In genomic region chr2:130390460-130391057, GRCh38 we compare ENCODE assay signal across 8 cellular contexts. TPM values are rescaled to one million over a fixed set of nuclear protein-coding genes. Genes with fewer than 3 reads are reported as not detected.
DNase-seq lines count a peak whose midpoint lies in the region; ATAC-seq, FAIRE-seq and TF ChIP-seq lines count a peak whose summit lies in the region.

No MANE protein-coding gene starts in this region.

- H3K4me1 ChIP-seq in adrenal gland (replicated peaks in 1 of 2) (peaks cover 0 to 16% of the 10 kb centered on the region in 2 donors), kidney (ENCODE audit: control insufficient read depth in 1 of 2, insufficient read depth in 1 of 2, low read depth in 1 of 2, low read length in 2 of 2) (peaks cover 5 to 11% of the 10 kb centered on the region in 2 donors)

- H3K36me3 ChIP-seq in adrenal gland (replicated peaks in 1 of 2) = no peaks in the 10 kb centered on the region
- no peaks in the 10 kb centered on the region for H3K36me3 ChIP-seq in kidney (ENCODE audit: control insufficient read depth in 1 of 2, insufficient read depth in 2 of 2, low read length in 2 of 2)

- no peaks in the 10 kb centered on the region for H3K27me3 ChIP-seq in adrenal gland

- in situ Hi-C loops in ACHN (cut with HindIII; ENCODE audit: low pct_ligation_motif_present, low pct_unique_long_range_greater_than_20kb, low sequenced_read_pairs) = no loop called here

- no peaks in the 10 kb centered on the region for H3K36me3 Mint-ChIP-seq in activated naive CD4-positive, alpha-beta T cell treated with anti-CD3 and anti-CD28 coated beads for 36 hours (ENCODE audit: low read depth)
- peaks cover 16 to 22% of the 10 kb centered on the region in 2 donors for H3K36me3 Mint-ChIP-seq in stimulated activated naive B cell treated with anti-CD40 and anti-IgM and Interleukin-4, amounts not matched to agents 10 μg/mL and 1 μg/mL and 100 μg/mL, for 72 hours

- peak overlapping the region; percentile 34 to 73 for H3K9ac ChIP-seq in kidney (ENCODE audit: low read length in 2 of 2)

- WGBS in adrenal gland, 4 donors = 37 to 64% (median 41%) methylated on average over 8 to 16 of the region's 16 CpGs

- no peaks in the 10 kb centered on the region for H3K9me3 ChIP-seq in adrenal gland (replicated peaks in 1 of 3)
- H3K9me3 ChIP-seq in kidney (ENCODE audit: control insufficient read depth in 1 of 2, low read length in 2 of 2) = no peaks in the 10 kb centered on the region

- no peak for TF ChIP-seq POLR2A in adrenal gland (IDR thresholded peaks at IDR 0.05)

- intact Hi-C loops in activated naive CD4-positive, alpha-beta T cell treated with anti-CD3 and anti-CD28 coated beads for 36 hours (cut with micrococcal nuclease) = loop anchor here (1.0 to 5.0 kb wide), 3 partner anchors 19 to 48 kb away; partner anchors contain the start of genes IMP4 and PTPN18
- intact Hi-C loops in adrenal gland (cut with DNase I) (no loop called here), kidney (cut with DNase I) (no loop called here)

- TF ChIP-seq CTCF in adrenal gland (IDR thresholded peaks at IDR 0.05) = no peak
- no peak for TF ChIP-seq CTCF in kidney (IDR thresholded peaks at IDR 0.05; ENCODE audit: borderline replicate concordance, extremely low read depth, insufficient read depth)

- CTCF ChIA-PET in activated naive CD4-positive, alpha-beta T cell treated with anti-CD3 and anti-CD28 coated beads for 36 hours (lab: Charles Lee) = interaction anchor here (0.7 to 1.7 kb wide), 2 partner anchors 17 to 22 kb away, joined by 3 to 8 read pairs; no protein-coding TSS in a partner anchor

- no peaks in the 10 kb centered on the region for H3K9me3 Mint-ChIP-seq in activated naive CD4-positive, alpha-beta T cell treated with anti-CD3 and anti-CD28 coated beads for 36 hours
- H3K9me3 Mint-ChIP-seq in stimulated activated naive B cell treated with anti-CD40 and anti-IgM and Interleukin-4, amounts not matched to agents 10 μg/mL and 1 μg/mL and 100 μg/mL, for 72 hours = no peaks in the 10 kb centered on the region

- peak overlapping the region in 3 of 4 donors; percentile 20 to 73 (median 67) for H3K4me3 ChIP-seq in adrenal gland
- peak overlapping the region; percentile 78 to 87 for H3K4me3 ChIP-seq in kidney (ENCODE audit: low read length in 2 of 2)

- peaks cover 12% of the 10 kb centered on the region for H3K27me3 Mint-ChIP-seq in activated naive CD4-positive, alpha-beta T cell treated with anti-CD3 and anti-CD28 coated beads for 36 hours (ENCODE audit: low read depth)
- H3K27me3 Mint-ChIP-seq in stimulated activated naive B cell treated with anti-CD40 and anti-IgM and Interleukin-4, amounts not matched to agents 10 μg/mL and 1 μg/mL and 100 μg/mL, for 72 hours = peaks cover 0 to 14% of the 10 kb centered on the region in 2 donors

- no peak overlapping the region for H3K27ac Mint-ChIP-seq in activated naive CD4-positive, alpha-beta T cell treated with anti-CD3 and anti-CD28 coated beads for 36 hours
- H3K27ac Mint-ChIP-seq in stimulated activated naive B cell treated with anti-CD40 and anti-IgM and Interleukin-4, amounts not matched to agents 10 μg/mL and 1 μg/mL and 100 μg/mL, for 72 hours = peak overlapping the region; percentile 91

- no peak for DNase-seq in activated naive CD4-positive, alpha-beta T cell treated with anti-CD3 and anti-CD28 coated beads for 36 hours
- no peak for DNase-seq in activated naive CD4-positive, alpha-beta T cell treated with Interleukin-2 at 50 U/mL for 16 hours
- peak in 4 of 7 donors; percentile 33 to 57 (median 44) for DNase-seq in adrenal gland
- peak; percentile 82 for DNase-seq in kidney
- no peak for DNase-seq in stimulated activated naive B cell treated with anti-CD40 and anti-IgM and Interleukin-4, amounts not matched to agents 10 μg/mL and 1 μg/mL and 100 μg/mL, for 72 hours
- no peak for DNase-seq in ACHN
- no peak for DNase-seq in SKM-1 treated with dmso at 0.1 percent for 144 hours (lab: John Stamatoyannopoulos, UW; ENCODE audit: unreplicated experiment)

- H3K27ac ChIP-seq in adrenal gland (peak overlapping the region; percentile 80 to 92 (median 88)), kidney (ENCODE audit: low read depth in 2 of 2, low read length in 2 of 2) (peak overlapping the region; percentile 61 to 87)

- ATAC-seq in HG03442 (IDR thresholded peaks at IDR 0.05; ENCODE audit: unreplicated experiment) = peak; percentile 21
- peak; percentile 24 to 32 for ATAC-seq in stimulated activated naive B cell treated with anti-CD40 and anti-IgM and Interleukin-4, amounts not matched to agents 10 μg/mL and 1 μg/mL and 100 μg/mL, for 72 hours (replicated peaks)

- peak overlapping the region; percentile 71 for H3K4me3 Mint-ChIP-seq in activated naive CD4-positive, alpha-beta T cell treated with anti-CD3 and anti-CD28 coated beads for 36 hours
- H3K4me3 Mint-ChIP-seq in stimulated activated naive B cell treated with anti-CD40 and anti-IgM and Interleukin-4, amounts not matched to agents 10 μg/mL and 1 μg/mL and 100 μg/mL, for 72 hours = peak overlapping the region; percentile 90 to 94

- FAIRE-seq in kidney (lab: Jason Lieb, UNC) = no peak

- H3K4me1 Mint-ChIP-seq in activated naive CD4-positive, alpha-beta T cell treated with anti-CD3 and anti-CD28 coated beads for 36 hours (ENCODE audit: low read depth) = peaks cover 3% of the 10 kb centered on the region
- peaks cover 32 to 34% of the 10 kb centered on the region in 2 donors for H3K4me1 Mint-ChIP-seq in stimulated activated naive B cell treated with anti-CD40 and anti-IgM and Interleukin-4, amounts not matched to agents 10 μg/mL and 1 μg/mL and 100 μg/mL, for 72 hours

RNA-seq across cellular contexts. Expression of gene PTPN18, which starts 34.7 kb away (rescaled TPM):
- total RNA-seq in activated naive CD4-positive, alpha-beta T cell treated with anti-CD3 and anti-CD28 coated beads for 36 hours = 10 to 100 TPM; 24.7 to 25.3 TPM
- total RNA-seq in adrenal gland (10 to 100 TPM; 21.9 to 74.1 (median 42.9) TPM), kidney (89.2 TPM)
- polyA plus RNA-seq in adrenal gland (10 to 100 TPM; 32.3 to 64.4 (median 42.2) TPM), kidney (ENCODE audit: insufficient read depth, low read depth, low replicate concordance) (34.8 TPM)

RNA-seq across cellular contexts. Expression of gene IMP4, which starts 47.9 kb away (rescaled TPM):
- 100 to 1,000 TPM; 120 to 128 TPM for total RNA-seq in activated naive CD4-positive, alpha-beta T cell treated with anti-CD3 and anti-CD28 coated beads for 36 hours
- 100 to 1,000 TPM in 2 of 8 donors, 10 to 100 TPM in 6; 62.7 to 114 (median 83.2) TPM for total RNA-seq in adrenal gland
- polyA plus RNA-seq in adrenal gland = 100 to 1,000 TPM in 2 of 3 donors, 10 to 100 TPM in 1; 55.8 to 141 (median 117) TPM
- 60.1 TPM for total RNA-seq in kidney
- 59.7 TPM for polyA plus RNA-seq in kidney (ENCODE audit: insufficient read depth, low read depth, low replicate concordance)

Comparison
In these comparisons a context has a peak if more than half of its experiments do, and no peak if none do; other contexts are left out.
1. DNase-seq: peak in adrenal gland (4 of 7) and kidney (single experiment); none in activated naive CD4-positive, alpha-beta T cell treated with anti-CD3 and anti-CD28 coated beads for 36 hours (single experiment), activated naive CD4-positive, alpha-beta T cell treated with Interleukin-2 at 50 U/mL for 16 hours (single experiment), stimulated activated naive B cell treated with anti-CD40 and anti-IgM and Interleukin-4, amounts not matched to agents 10 μg/mL and 1 μg/mL and 100 μg/mL, for 72 hours (single experiment), ACHN (single experiment) and SKM-1 treated with dmso at 0.1 percent for 144 hours (single experiment).